ENCODE assay signal across 1 cellular context in genomic region chr14:77409131-77409533, GRCh38.
A peak's percentile ranks its signal among the peaks of the same experiment; 100 is the strongest.
TF ChIP-seq lines count a peak whose summit lies in the region.

No MANE protein-coding gene starts in this region.

TF ChIP-seq in H1, 55 proteins besides CTCF, POLR2A, EP300 and RAD21:
- peak; percentile 13; the same call in 1 of the 2 replicates for TF ChIP-seq MAX (IDR thresholded peaks at IDR 0.05)
- no peak for TF ChIP-seq KDM4A (IDR thresholded peaks at IDR 0.05; ENCODE audit: low read depth, low read length, severe bottlenecking)
- no peak for TF ChIP-seq NRF1 (IDR thresholded peaks at IDR 0.05; ENCODE audit: low read depth, low read length)
- TF ChIP-seq RFX5 (IDR thresholded peaks at IDR 0.05; ENCODE audit: borderline replicate concordance, low read depth, low read length), result no peak
- TF ChIP-seq E2F6 (IDR thresholded peaks at IDR 0.05), result 0 out of 2 replicates have a peak, but pooled peaks have one; percentile 34
- TF ChIP-seq FOSL1 (IDR thresholded peaks at IDR 0.05; ENCODE audit: insufficient read depth, low read depth, low read length), result no peak
- no peak for TF ChIP-seq JUN (IDR thresholded peaks at IDR 0.05; ENCODE audit: low read depth, low read length)
- TF ChIP-seq RBBP5 (IDR thresholded peaks at IDR 0.05; ENCODE audit: borderline replicate concordance, low read depth, low read length), result no peak
- no peak for TF ChIP-seq CHD7 (IDR thresholded peaks at IDR 0.05; ENCODE audit: insufficient replicate concordance, low read length)
- no peak for TF ChIP-seq GABPA (IDR thresholded peaks at IDR 0.05; ENCODE audit: borderline replicate concordance, insufficient read depth, low read length)
- no peak for TF ChIP-seq POLR2AphosphoS5 (IDR thresholded peaks at IDR 0.05; ENCODE audit: low read depth, low read length)
- TF ChIP-seq SP1 (IDR thresholded peaks at IDR 0.05; ENCODE audit: low read depth, low read length), result no peak
- TF ChIP-seq CREB1 (IDR thresholded peaks at IDR 0.05), result no peak
- no peak for TF ChIP-seq ATF2 (IDR thresholded peaks at IDR 0.05; ENCODE audit: low read length)
- no peak for TF ChIP-seq SIRT6 (IDR thresholded peaks at IDR 0.05; ENCODE audit: low read length)
- no peak for TF ChIP-seq ASH2L (IDR thresholded peaks at IDR 0.05; ENCODE audit: low read length)
- peak; percentile 64 for TF ChIP-seq YY1 (IDR thresholded peaks at IDR 0.05; ENCODE audit: low read depth, low read length)
